In the genomic region with DNA sequence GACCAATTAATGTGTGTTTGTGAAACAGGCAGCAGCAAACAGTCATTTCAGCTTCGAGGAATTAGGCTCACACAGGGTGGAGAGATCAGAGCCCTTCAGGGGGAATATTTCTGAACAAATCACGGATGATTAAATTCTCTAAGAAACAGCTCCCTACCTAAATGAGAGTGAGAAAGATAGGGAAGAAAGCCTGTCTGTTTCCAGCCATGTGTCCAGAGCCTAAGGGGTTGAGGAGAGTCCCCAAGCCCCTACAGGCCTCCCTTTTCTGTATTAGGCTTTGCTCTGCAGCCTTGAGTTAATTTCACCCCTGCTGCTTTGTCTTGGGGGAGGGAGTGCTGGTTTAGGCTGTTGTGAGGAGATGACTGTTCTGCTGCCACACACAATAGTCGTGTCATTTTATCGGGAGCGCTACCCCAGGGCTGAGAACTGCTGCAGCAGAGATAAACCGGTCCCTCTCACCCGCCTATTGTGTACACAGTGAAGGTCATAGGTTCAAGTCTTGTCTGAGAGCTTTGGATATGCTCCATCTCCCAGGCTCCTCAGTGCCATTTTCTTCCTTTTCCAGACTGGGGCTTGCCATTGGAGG, we compare ENCODE assay signal across 8 cellular contexts. TPM values are rescaled to one million over a fixed set of nuclear protein-coding genes. Genes with fewer than 3 reads are reported as not detected.
DNase-seq lines count a peak whose midpoint lies in the region; ATAC-seq and TF ChIP-seq lines count a peak whose summit lies in the region.

No MANE protein-coding gene starts in this region.

- intact Hi-C loops in head of caudate nucleus (cut with DNase I) = loop anchor here (10.0 kb wide), 1 partner anchor 53 kb away; no protein-coding TSS in a partner anchor

- peaks cover 40% of the 10 kb centered on the region for H3K4me1 Mint-ChIP-seq in osteocyte (ENCODE audit: unreplicated experiment)

- H3K27me3 Mint-ChIP-seq in osteocyte (ENCODE audit: unreplicated experiment) = no peaks in the 10 kb centered on the region

- no peak for ATAC-seq in HG02798 (IDR thresholded peaks at IDR 0.05; ENCODE audit: poor library complexity, unreplicated experiment)
- ATAC-seq in GM21515 (IDR thresholded peaks at IDR 0.05; ENCODE audit: unreplicated experiment) = no peak

- H3K9me3 Mint-ChIP-seq in osteocyte (ENCODE audit: unreplicated experiment) = no peaks in the 10 kb centered on the region

- peaks cover 4% of the 10 kb centered on the region for H3K36me3 Mint-ChIP-seq in osteocyte (ENCODE audit: unreplicated experiment)

- H3K4me3 Mint-ChIP-seq in osteocyte (ENCODE audit: unreplicated experiment) = peak overlapping the region; percentile 78

- peak; percentile 48 for DNase-seq in GM10266 (ENCODE audit: extremely low spot score)
- peak; percentile 67 for DNase-seq in NCI-H1105 treated with DMSO at 0.1 percent for 48 hours (lab: John Stamatoyannopoulos, UW)
- peak; percentile 33 for DNase-seq in activated naive CD4-positive, alpha-beta T cell treated with Interleukin-2 at 50 U/mL for 16 hours
- peak in 40 of 42 donors; percentile 3 to 68 (median 30) for DNase-seq in head of caudate nucleus
- DNase-seq in osteocyte (ENCODE audit: extremely low spot score, unreplicated experiment) = no peak
- DNase-seq in NCI-H128 (lab: John Stamatoyannopoulos, UW; ENCODE audit: unreplicated experiment) = no peak

- peak overlapping the region; percentile 81 for H3K27ac Mint-ChIP-seq in osteocyte (ENCODE audit: unreplicated experiment)

- TF ChIP-seq CTCF in GM10266 (IDR thresholded peaks at IDR 0.05; ENCODE audit: control insufficient read depth, insufficient read depth, low read depth, missing control alignments) (no peak), osteocyte (IDR thresholded peaks at IDR 0.05) (no peak)

RNA-seq across cellular contexts. Expression of gene ZNF609, which starts 1.3 kb away (rescaled TPM):
- 31.7 and 35.1 TPM in 2 replicates for total RNA-seq in osteocyte

Comparison
In these comparisons a context has a peak if more than half of its experiments do, and no peak if none do; other contexts are left out.
1. DNase-seq: peak in GM10266 (single experiment), NCI-H1105 treated with DMSO at 0.1 percent for 48 hours (single experiment), activated naive CD4-positive, alpha-beta T cell treated with Interleukin-2 at 50 U/mL for 16 hours (single experiment) and head of caudate nucleus (40 of 42); none in osteocyte (single experiment) and NCI-H128 (single experiment).